Comparison of ENCODE assay signal across 8 cellular contexts in the genomic region with DNA sequence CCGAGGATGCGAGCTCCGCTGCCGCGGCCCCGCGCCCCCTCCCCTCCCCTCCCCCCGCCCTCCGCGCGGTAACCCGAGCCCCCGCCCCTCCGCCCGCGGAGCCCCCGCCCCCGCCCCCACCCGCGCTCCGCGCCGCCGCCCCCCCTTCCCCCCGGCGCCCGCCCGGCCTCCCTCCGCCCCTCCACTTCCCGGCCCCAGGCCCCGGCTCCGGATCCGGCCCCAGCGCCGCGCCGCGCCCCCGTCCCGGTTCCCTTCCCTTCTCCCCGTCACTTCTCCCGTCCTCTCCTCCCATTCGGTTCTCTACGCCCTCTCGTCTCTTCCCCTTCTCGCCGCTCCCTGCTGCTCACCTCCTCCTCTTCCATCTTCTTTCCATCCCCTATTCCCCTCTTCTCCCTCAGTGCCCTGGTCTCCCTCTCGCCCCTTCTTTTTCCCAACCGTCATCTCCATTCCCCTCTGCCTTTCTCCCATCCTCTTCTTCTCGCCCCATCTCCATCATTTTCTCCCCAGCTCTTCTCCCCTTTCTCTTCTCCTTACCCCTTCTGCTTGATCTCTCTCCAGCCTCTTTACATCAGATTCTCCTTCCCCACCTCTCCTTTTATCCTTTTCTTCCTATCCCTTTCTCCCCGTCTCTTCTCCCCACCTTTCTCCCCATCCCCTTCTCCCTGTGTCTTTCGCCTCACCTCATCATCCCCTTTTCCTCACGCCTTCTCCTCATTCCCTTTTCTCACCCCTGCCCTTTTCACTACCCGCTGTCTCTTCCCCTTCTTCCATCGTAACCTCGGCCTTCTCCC. TPM values are rescaled to one million over a fixed set of nuclear protein-coding genes. Genes with fewer than 3 reads are reported as not detected.
DNase-seq lines count a peak whose midpoint lies in the region; ATAC-seq and TF ChIP-seq lines count a peak whose summit lies in the region.

A gene with protein sequence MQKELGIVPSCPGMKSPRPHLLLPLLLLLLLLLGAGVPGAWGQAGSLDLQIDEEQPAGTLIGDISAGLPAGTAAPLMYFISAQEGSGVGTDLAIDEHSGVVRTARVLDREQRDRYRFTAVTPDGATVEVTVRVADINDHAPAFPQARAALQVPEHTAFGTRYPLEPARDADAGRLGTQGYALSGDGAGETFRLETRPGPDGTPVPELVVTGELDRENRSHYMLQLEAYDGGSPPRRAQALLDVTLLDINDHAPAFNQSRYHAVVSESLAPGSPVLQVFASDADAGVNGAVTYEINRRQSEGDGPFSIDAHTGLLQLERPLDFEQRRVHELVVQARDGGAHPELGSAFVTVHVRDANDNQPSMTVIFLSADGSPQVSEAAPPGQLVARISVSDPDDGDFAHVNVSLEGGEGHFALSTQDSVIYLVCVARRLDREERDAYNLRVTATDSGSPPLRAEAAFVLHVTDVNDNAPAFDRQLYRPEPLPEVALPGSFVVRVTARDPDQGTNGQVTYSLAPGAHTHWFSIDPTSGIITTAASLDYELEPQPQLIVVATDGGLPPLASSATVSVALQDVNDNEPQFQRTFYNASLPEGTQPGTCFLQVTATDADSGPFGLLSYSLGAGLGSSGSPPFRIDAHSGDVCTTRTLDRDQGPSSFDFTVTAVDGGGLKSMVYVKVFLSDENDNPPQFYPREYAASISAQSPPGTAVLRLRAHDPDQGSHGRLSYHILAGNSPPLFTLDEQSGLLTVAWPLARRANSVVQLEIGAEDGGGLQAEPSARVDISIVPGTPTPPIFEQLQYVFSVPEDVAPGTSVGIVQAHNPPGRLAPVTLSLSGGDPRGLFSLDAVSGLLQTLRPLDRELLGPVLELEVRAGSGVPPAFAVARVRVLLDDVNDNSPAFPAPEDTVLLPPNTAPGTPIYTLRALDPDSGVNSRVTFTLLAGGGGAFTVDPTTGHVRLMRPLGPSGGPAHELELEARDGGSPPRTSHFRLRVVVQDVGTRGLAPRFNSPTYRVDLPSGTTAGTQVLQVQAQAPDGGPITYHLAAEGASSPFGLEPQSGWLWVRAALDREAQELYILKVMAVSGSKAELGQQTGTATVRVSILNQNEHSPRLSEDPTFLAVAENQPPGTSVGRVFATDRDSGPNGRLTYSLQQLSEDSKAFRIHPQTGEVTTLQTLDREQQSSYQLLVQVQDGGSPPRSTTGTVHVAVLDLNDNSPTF (N-terminal part only) (minus strand): TSS at position 20 of the 791 bp plus-strand sequence. CDS start 14,196 bp downstream, outside the sequence.

- intact Hi-C loops in thyroid gland (cut with DNase I), result no loop called here

- TF ChIP-seq CTCF in AG09309 (IDR thresholded peaks at IDR 0.05; ENCODE audit: control insufficient read depth, insufficient read depth, low read depth, low read length, missing control alignments), result no peak
- TF ChIP-seq CTCF in choroid plexus epithelial cell (conservative IDR thresholded peaks at IDR 0.05; ENCODE audit: low read depth, low read length), result no peak
- TF ChIP-seq CTCF in thoracic aorta (IDR thresholded peaks at IDR 0.05), result no peak
- TF ChIP-seq CTCF in thyroid gland (IDR thresholded peaks at IDR 0.05), result no peak

- ATAC-seq in thoracic aorta (ENCODE audit: insufficient number of reproducible peaks, low FRiP score, low read depth), result peak; percentile 39

- no peaks in the 10 kb centered on the region for H3K36me3 ChIP-seq in KOPT-K1 (ENCODE audit: insufficient read depth, low read length)
- no peaks in the 10 kb centered on the region for H3K36me3 ChIP-seq in thoracic aorta
- H3K36me3 ChIP-seq in thyroid gland, result no peaks in the 10 kb centered on the region

- DNase-seq in AG09309 (ENCODE audit: low read depth) (no peak), choroid plexus epithelial cell (ENCODE audit: low read depth) (no peak), lung microvascular endothelial cell (ENCODE audit: low read depth in 2 of 2) (peak in 1 of 2 donors; percentile 38), thoracic aorta (ENCODE audit: low spot score) (no peak), HK-2 (ENCODE audit: unreplicated experiment) (no peak), thyroid gland (no peak), NCI-H226 (no peak)

- H3K27ac ChIP-seq in KOPT-K1 (ENCODE audit: low read depth, low read length, poor library complexity, severe bottlenecking) (peak within 1 kb of the TSS; percentile 8), thoracic aorta (peak within 1 kb of the TSS; percentile 86 to 87), thyroid gland (peak within 1 kb of the TSS in 1 of 3 donors; percentile 30)

- H3K4me1 ChIP-seq in thoracic aorta (ENCODE audit: control insufficient read depth in 1 of 2, low read depth in 2 of 2) (peaks cover 9 to 39% of the 10 kb centered on the region in 2 donors), thyroid gland (no peaks in the 10 kb centered on the region)

- H3K27me3 ChIP-seq in thoracic aorta (replicated peaks; ENCODE audit: insufficient read depth), result no peaks in the 10 kb centered on the region
- H3K27me3 ChIP-seq in thyroid gland, result no peaks in the 10 kb centered on the region

- TF ChIP-seq POLR2A in thyroid gland (IDR thresholded peaks at IDR 0.05), result no peak

- 18 to 20% methylated on average over 19 to 22 of the region's 56 CpGs for WGBS in thyroid gland, 2 donors

- H3K4me3 ChIP-seq in AG09309 (ENCODE audit: control insufficient read depth, low read depth, low read length), result peak within 1 kb of the TSS; percentile 54
- H3K4me3 ChIP-seq in choroid plexus epithelial cell (ENCODE audit: low read depth, low read length), result peak within 1 kb of the TSS; percentile 40
- H3K4me3 ChIP-seq in thoracic aorta, result peak within 1 kb of the TSS; percentile 83
- H3K4me3 ChIP-seq in thyroid gland (replicated peaks in 1 of 3), result peak within 1 kb of the TSS in 1 of 3 donors; percentile 31

- H3K9me3 ChIP-seq in KOPT-K1 (ENCODE audit: insufficient read depth, low read length, poor library complexity, severe bottlenecking) (no peaks in the 10 kb centered on the region), thoracic aorta (no peaks in the 10 kb centered on the region), thyroid gland (no peaks in the 10 kb centered on the region)

RNA-seq across cellular contexts. Expression of the gene that starts here (rescaled TPM):
- total RNA-seq in lung microvascular endothelial cell (28.3 and 46.2 TPM in 2 replicates), thoracic aorta (10 to 100 TPM; 62.3 to 73.5 TPM), thyroid gland (10 to 100 TPM in 1 of 4 donors, 1 to 10 TPM in 3; 5.6 to 14.4 (median 9.6) TPM)
